ENCODE assay signal across 7 cellular contexts in genomic region chr3:45592830-45593707, GRCh38. TPM values are rescaled to one million over a fixed set of nuclear protein-coding genes. Genes with fewer than 3 reads are reported as not detected.
DNase-seq lines count a peak whose midpoint lies in the region; ATAC-seq and TF ChIP-seq lines count a peak whose summit lies in the region.

No MANE protein-coding gene starts in this region.

- H3K4me3 ChIP-seq in left ventricle myocardium inferior (peak overlapping the region; percentile 85), upper lobe of left lung (peak overlapping the region; percentile 59 to 89 (median 63))

- peak overlapping the region; percentile 24 for H3K27ac ChIP-seq in angular gyrus (ENCODE audit: low read depth, low read length)
- H3K27ac ChIP-seq in left ventricle myocardium inferior (replicated peaks), result peak overlapping the region; percentile 98
- H3K27ac ChIP-seq in upper lobe of left lung, result peak overlapping the region; percentile 89 to 96 (median 91)

- 3 to 6% methylated on average over 15 to 19 of the region's 35 CpGs for WGBS in upper lobe of left lung, 2 donors

- peak; percentile 69 for TF ChIP-seq CTCF in GM13976 (IDR thresholded peaks at IDR 0.05; ENCODE audit: borderline replicate concordance, control extremely low read depth, extremely low read depth, insufficient read depth, missing control alignments)
- TF ChIP-seq CTCF in left ventricle myocardium inferior (IDR thresholded peaks at IDR 0.05; ENCODE audit: borderline replicate concordance), result peak; percentile 85
- TF ChIP-seq CTCF in upper lobe of left lung (IDR thresholded peaks at IDR 0.05), result peak; percentile 73 to 86 (median 80)

- intact Hi-C loops in left ventricle myocardium inferior (cut with micrococcal nuclease), result loop anchor here (5.0 kb wide), 1 partner anchor 64 kb away; no protein-coding TSS in a partner anchor

- H3K27me3 ChIP-seq in left ventricle myocardium inferior (ENCODE audit: low read depth), result no peaks in the 10 kb centered on the region
- H3K27me3 ChIP-seq in upper lobe of left lung, result no peaks in the 10 kb centered on the region

- no peak for TF ChIP-seq POLR2A in upper lobe of left lung (IDR thresholded peaks at IDR 0.05)

- no peaks in the 10 kb centered on the region for H3K9me3 ChIP-seq in left ventricle myocardium inferior (replicated peaks)
- H3K9me3 ChIP-seq in upper lobe of left lung, result no peaks in the 10 kb centered on the region

- no peak for TF ChIP-seq EP300 in upper lobe of left lung (IDR thresholded peaks at IDR 0.05)

- in situ Hi-C loops in GM13976 (cut with MboI; ENCODE audit: low sequenced_read_pairs, unreplicated experiment), result no loop called here

- peak; percentile 83 for DNase-seq in GM13976 (ENCODE audit: low spot score)
- peak; percentile 64 for DNase-seq in NCI-H1092 (lab: John Stamatoyannopoulos, UW)
- peak; percentile 33 to 78 (median 60) for DNase-seq in T-helper 1 cell
- DNase-seq in left ventricle myocardium inferior, result peak; percentile 94
- peak; percentile 93 for DNase-seq in pons (ENCODE audit: low spot score)
- DNase-seq in upper lobe of left lung, result peak; percentile 94 to 99

- H3K4me1 ChIP-seq in left ventricle myocardium inferior (peaks cover 51% of the 10 kb centered on the region), upper lobe of left lung (peaks cover 35 to 57% (median 46%) of the 10 kb centered on the region in 4 donors)

- H3K36me3 ChIP-seq in left ventricle myocardium inferior, result no peaks in the 10 kb centered on the region
- H3K36me3 ChIP-seq in upper lobe of left lung, result no peaks in the 10 kb centered on the region

- peak; percentile 89 to 91 for ATAC-seq in upper lobe of left lung (ENCODE audit: low FRiP score in 2 of 2)

RNA-seq across cellular contexts. Expression of gene LIMD1, which starts 1.5 kb away (rescaled TPM):
- total RNA-seq in left ventricle myocardium inferior (27.8 TPM), upper lobe of left lung (100 to 1,000 TPM in 2 of 6 donors, 10 to 100 TPM in 4; 78.6 to 176 (median 87.8) TPM)

Comparison
In these comparisons a context has a peak if more than half of its experiments do, and no peak if none do; other contexts are left out.
1. Peak in every context shown above with its lines: DNase-seq, ATAC-seq, H3K4me3 ChIP-seq and H3K27ac ChIP-seq.
2. H3K27ac ChIP-seq: peak in every context shown above with its lines; median percentile 98 in left ventricle myocardium inferior; 91 in upper lobe of left lung; 24 in angular gyrus.